Comparison of ENCODE assay signal across 2 cellular contexts in the genomic region with DNA sequence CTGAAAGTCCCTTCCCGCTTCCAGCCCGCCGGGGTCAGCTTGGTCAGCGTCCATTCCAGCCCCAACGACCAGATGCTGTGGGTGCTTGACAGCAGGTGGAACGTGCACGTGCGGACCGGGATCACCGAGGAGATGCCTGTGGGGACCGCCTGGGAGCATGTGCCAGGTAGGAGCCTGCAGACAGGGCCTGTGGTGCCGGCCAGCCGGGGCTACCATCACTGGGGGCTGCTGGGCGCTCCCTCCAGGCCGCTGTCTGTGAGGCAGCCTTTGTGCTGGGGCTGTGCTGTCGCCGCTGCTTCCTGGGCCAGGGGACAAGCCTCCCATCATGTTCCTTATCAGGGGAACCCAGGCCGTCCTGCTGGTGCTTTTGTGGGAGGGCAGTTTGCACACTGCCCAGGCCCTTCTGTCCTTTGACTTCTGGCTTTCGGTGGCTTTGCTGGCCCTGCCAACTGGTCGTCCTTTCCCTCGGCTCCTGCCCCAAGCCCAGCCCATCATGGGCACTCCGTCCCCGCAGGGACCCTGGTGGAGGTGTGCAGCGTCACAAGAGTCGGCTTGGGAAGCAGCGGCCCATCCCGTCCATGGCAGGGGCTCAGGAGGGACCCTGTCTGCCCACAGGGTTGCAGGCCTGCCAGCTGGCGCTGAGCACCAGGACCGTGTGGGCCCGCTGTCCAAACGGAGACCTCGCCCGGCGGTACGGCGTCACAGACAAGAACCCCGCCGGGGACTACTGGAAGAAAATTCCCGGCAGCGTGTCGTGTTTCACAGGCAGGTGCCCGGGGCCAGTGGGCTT.
TF ChIP-seq lines count a peak whose summit lies in the region.

No MANE protein-coding gene starts in this region.

TF ChIP-seq in HepG2, 621 proteins besides CTCF, POLR2A, EP300 and RAD21:
- no peak for TF ChIP-seq SMAD3 (CRISPR knock-in tag; IDR thresholded peaks at IDR 0.05)
- TF ChIP-seq HNRNPL (IDR thresholded peaks at IDR 0.05; ENCODE audit: low read depth, low read length): 0 out of 2 replicates have a peak, but pooled peaks have one; percentile 4

TF ChIP-seq in WTC11, 78 proteins besides CTCF, POLR2A, EP300 and RAD21:
- TF ChIP-seq RELA (CRISPR knock-in tag; IDR thresholded peaks at IDR 0.05; ENCODE audit: borderline replicate concordance) (no peak), NR1H2 (CRISPR knock-in tag; IDR thresholded peaks at IDR 0.05) (no peak), SMAD3 (CRISPR knock-in tag; IDR thresholded peaks at IDR 0.05; ENCODE audit: borderline replicate concordance) (no peak), KAT7 (CRISPR knock-in tag; IDR thresholded peaks at IDR 0.05; ENCODE audit: borderline replicate concordance) (no peak), IRF2 (CRISPR knock-in tag; IDR thresholded peaks at IDR 0.05; ENCODE audit: borderline replicate concordance, low read depth) (no peak), GABPB1 (CRISPR knock-in tag; IDR thresholded peaks at IDR 0.05) (no peak), ZNF317 (CRISPR knock-in tag; IDR thresholded peaks at IDR 0.05; ENCODE audit: borderline replicate concordance, low read depth) (no peak), ARID4B (CRISPR knock-in tag; IDR thresholded peaks at IDR 0.05; ENCODE audit: borderline replicate concordance) (no peak)
- TF ChIP-seq, protein P1, sequence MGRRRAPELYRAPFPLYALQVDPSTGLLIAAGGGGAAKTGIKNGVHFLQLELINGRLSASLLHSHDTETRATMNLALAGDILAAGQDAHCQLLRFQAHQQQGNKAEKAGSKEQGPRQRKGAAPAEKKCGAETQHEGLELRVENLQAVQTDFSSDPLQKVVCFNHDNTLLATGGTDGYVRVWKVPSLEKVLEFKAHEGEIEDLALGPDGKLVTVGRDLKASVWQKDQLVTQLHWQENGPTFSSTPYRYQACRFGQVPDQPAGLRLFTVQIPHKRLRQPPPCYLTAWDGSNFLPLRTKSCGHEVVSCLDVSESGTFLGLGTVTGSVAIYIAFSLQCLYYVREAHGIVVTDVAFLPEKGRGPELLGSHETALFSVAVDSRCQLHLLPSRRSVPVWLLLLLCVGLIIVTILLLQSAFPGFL (CRISPR knock-in tag; IDR thresholded peaks at IDR 0.05; ENCODE audit: borderline replicate concordance): no peak
- TF ChIP-seq, protein P2, sequence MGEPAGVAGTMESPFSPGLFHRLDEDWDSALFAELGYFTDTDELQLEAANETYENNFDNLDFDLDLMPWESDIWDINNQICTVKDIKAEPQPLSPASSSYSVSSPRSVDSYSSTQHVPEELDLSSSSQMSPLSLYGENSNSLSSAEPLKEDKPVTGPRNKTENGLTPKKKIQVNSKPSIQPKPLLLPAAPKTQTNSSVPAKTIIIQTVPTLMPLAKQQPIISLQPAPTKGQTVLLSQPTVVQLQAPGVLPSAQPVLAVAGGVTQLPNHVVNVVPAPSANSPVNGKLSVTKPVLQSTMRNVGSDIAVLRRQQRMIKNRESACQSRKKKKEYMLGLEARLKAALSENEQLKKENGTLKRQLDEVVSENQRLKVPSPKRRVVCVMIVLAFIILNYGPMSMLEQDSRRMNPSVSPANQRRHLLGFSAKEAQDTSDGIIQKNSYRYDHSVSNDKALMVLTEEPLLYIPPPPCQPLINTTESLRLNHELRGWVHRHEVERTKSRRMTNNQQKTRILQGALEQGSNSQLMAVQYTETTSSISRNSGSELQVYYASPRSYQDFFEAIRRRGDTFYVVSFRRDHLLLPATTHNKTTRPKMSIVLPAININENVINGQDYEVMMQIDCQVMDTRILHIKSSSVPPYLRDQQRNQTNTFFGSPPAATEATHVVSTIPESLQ (CRISPR knock-in tag; IDR thresholded peaks at IDR 0.05): no peak
- TF ChIP-seq, protein P3, sequence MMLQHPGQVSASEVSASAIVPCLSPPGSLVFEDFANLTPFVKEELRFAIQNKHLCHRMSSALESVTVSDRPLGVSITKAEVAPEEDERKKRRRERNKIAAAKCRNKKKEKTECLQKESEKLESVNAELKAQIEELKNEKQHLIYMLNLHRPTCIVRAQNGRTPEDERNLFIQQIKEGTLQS (CRISPR knock-in tag; conservative IDR thresholded peaks at IDR 0.05): no peak
- TF ChIP-seq, protein P4, sequence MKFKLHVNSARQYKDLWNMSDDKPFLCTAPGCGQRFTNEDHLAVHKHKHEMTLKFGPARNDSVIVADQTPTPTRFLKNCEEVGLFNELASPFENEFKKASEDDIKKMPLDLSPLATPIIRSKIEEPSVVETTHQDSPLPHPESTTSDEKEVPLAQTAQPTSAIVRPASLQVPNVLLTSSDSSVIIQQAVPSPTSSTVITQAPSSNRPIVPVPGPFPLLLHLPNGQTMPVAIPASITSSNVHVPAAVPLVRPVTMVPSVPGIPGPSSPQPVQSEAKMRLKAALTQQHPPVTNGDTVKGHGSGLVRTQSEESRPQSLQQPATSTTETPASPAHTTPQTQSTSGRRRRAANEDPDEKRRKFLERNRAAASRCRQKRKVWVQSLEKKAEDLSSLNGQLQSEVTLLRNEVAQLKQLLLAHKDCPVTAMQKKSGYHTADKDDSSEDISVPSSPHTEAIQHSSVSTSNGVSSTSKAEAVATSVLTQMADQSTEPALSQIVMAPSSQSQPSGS (CRISPR knock-in tag; IDR thresholded peaks at IDR 0.05; ENCODE audit: borderline replicate concordance, low read depth): no peak
TF ChIP-seq in WTC11: peak in this region for 0.
